In the genomic region with DNA sequence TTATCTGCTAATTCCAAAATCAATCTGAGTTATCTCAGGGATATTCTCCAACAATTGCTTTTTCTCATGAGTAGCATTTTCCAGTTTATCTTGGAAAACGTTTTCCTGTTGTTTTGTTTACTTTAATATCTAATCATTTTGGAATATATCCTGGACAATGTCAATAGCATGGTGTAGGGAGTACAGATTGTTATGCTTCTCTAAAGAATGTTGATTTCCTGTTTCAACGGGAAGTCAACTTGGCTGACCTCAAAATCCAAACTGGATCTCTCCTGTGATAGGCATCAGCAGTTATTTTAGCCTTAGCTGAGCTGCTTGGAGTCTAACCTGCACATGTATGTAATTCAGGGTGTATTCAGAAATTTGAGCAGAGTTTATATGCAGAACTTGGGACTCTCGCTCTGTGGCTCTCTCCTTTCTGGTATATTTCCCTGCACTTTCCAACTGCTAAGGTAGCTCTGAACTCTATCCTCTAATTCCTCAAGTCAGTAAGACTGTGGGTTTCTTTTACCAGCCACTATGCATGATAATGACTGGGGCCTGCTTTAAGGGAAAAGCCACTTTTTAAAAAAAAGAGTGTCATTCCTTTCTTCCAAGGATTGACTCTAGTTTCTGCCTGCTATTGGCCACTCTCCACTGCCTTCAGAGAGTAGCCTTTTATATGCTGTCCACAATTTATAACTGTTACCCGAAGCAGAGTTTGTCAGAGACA, we compare ENCODE assay signal across 34 cellular contexts. TPM values are rescaled to one million over a fixed set of nuclear protein-coding genes. Genes with fewer than 3 reads are reported as not detected.
DNase-seq lines count a peak whose midpoint lies in the region; ATAC-seq, FAIRE-seq and TF ChIP-seq lines count a peak whose summit lies in the region.
"Had no signal": no experiment of that assay in that cellular context is flagged by ENCODE, and none has a peak within 500 bp of the region (broad histone marks: within the 10 kb centered on the region; RNA-seq: fewer than 3 reads in every experiment).

No MANE protein-coding gene starts in this region.

- H3K18ac ChIP-seq in H1 (ENCODE audit: extremely low read depth, low read length), result peak overlapping the region; percentile 81

- H3K23ac ChIP-seq in H1 (ENCODE audit: insufficient read length), result no peak overlapping the region

- H3K4me1 ChIP-seq in HUES48 (ENCODE audit: control insufficient read depth, insufficient read depth, low read length), result peaks cover 25% of the 10 kb centered on the region
- H3K4me1 ChIP-seq in H1 (replicated peaks in 1 of 4; ENCODE audit: control insufficient read depth in 3 of 4, insufficient read depth in 4 of 4, low read length in 3 of 4), result peaks cover 3 to 5% (median 4%) of the 10 kb centered on the region in 4 experiments; a peak in 4 of 7 replicates
- H3K4me1 ChIP-seq: suprapubic skin, upper lobe of right lung had no signal

- H4K91ac ChIP-seq in H1 (replicated peaks; ENCODE audit: insufficient read length, low read length), result peak overlapping the region; percentile 76

- POLR2A ChIA-PET in H1 (lab: Charles Lee; ENCODE audit: partially characterized antibody), result interaction anchor here (0.6 to 1.2 kb wide), 5 partner anchors 9 to 184 kb away, joined by 3 to 5 read pairs (median 3); no protein-coding TSS in a partner anchor

- H2AK5ac ChIP-seq in H1 (ENCODE audit: low read depth, low read length), result no peak overlapping the region

- H3K4me3 ChIP-seq in HUES48 (ENCODE audit: low read depth, low read length) (peak overlapping the region; percentile 49), H1 (ENCODE audit: extremely low read depth in 1 of 4, insufficient read depth in 2 of 4, low read depth in 3 of 4, low read length in 4 of 4) (peak overlapping the region in 3 of 4 experiments; percentile 11 to 41 (median 32); a peak in 6 of 8 replicates)
- H3K4me3 ChIP-seq: SK-N-MC, suprapubic skin, upper lobe of right lung had no signal

- peak; percentile 1 to 16; a peak in 2 of 4 replicates for TF ChIP-seq RAD21 in H1 (IDR thresholded peaks at IDR 0.05 in 1 of 2, conservative IDR thresholded peaks at IDR 0.05 in 1 of 2; ENCODE audit: low read depth in 2 of 2, low read length in 2 of 2)

- H3K9ac ChIP-seq in HUES48 (ENCODE audit: low read depth, low read length) (peak overlapping the region; percentile 2; the same call in 1 of the 2 replicates), H1 (replicated peaks in 1 of 4; ENCODE audit: extremely low read depth in 1 of 4, low read depth in 3 of 4, low read length in 3 of 4) (peak overlapping the region in 3 of 4 experiments; percentile 48 to 53 (median 51); a peak in 5 of 7 replicates)

- H3K4me2 ChIP-seq in H1 (ENCODE audit: insufficient read depth in 1 of 2, low read depth in 2 of 2, low read length in 2 of 2), result peak overlapping the region; percentile 65 to 66

- TF ChIP-seq CTCF in H1 (IDR thresholded peaks at IDR 0.05; ENCODE audit: control extremely low read depth in 1 of 3, insufficient read depth in 1 of 3, low read depth in 1 of 3, low read length in 3 of 3), result no peak

- no peak for TF ChIP-seq EP300 in H1 (IDR thresholded peaks at IDR 0.05; ENCODE audit: borderline replicate concordance in 1 of 2, low read depth in 2 of 2, low read length in 2 of 2)

- H3K4ac ChIP-seq in H1 (replicated peaks; ENCODE audit: insufficient read length, low read depth, low read length), result no peak overlapping the region

- H3K14ac ChIP-seq in H1 (ENCODE audit: insufficient read length), result no peak overlapping the region

- H3K9me3 ChIP-seq in HUES48 (ENCODE audit: control insufficient read depth, insufficient read depth, low read length), result no peaks in the 10 kb centered on the region
- H3K9me3 ChIP-seq in H1 (ENCODE audit: insufficient read depth in 2 of 2, low read depth in 1 of 2, low read length in 1 of 2), result no peaks in the 10 kb centered on the region
- H3K9me3 ChIP-seq: Caco-2, suprapubic skin, upper lobe of right lung had no signal

- no peak for TF ChIP-seq POLR2A in H1 (IDR thresholded peaks at IDR 0.05; ENCODE audit: control extremely low read depth in 1 of 2, low read depth in 2 of 2, low read length in 2 of 2)

- CTCF ChIA-PET in H1 (lab: Charles Lee; ENCODE audit: partially characterized antibody), result interaction anchor here (1.4 to 2.0 kb wide), 2 partner anchors 9 to 13 kb away, joined by 3 to 16 read pairs; a partner anchor contains a TSS

- ATAC-seq in GM19023 (IDR thresholded peaks at IDR 0.05; ENCODE audit: unreplicated experiment), result no peak
- ATAC-seq in esophagus mucosa, result no peak
- ATAC-seq: foreskin keratinocyte; stimulated activated naive B cell treated with anti-CD40 and anti-IgM and Interleukin-4, amounts not matched to agents 10 μg/mL and 1 μg/mL and 100 μg/mL, for 72 hours; upper lobe of right lung had no signal

- H3K27ac ChIP-seq in HUES48 (ENCODE audit: low read depth, low read length) (peak overlapping the region; percentile 92), H1 (ENCODE audit: low read depth, low read length) (peak overlapping the region; percentile 62; the same call in 1 of the 2 replicates)
- H3K27ac ChIP-seq: brain microvascular endothelial cell, foreskin keratinocyte, RWPE1, SK-N-MC, suprapubic skin, upper lobe of right lung had no signal

- peaks cover 3% of the 10 kb centered on the region for H3K79me1 ChIP-seq in H1 (ENCODE audit: low read depth, low read length)

- 24% methylated on average over 4 of the region's 4 CpGs; no CpG with 5 or more reads in 1 of the 2 experiments for WGBS in H1 (ENCODE audit: extremely low coverage in 1 of 2, insufficient coverage in 1 of 2, insufficient read length in 1 of 2, insufficient replicate concordance in 2 of 2, low coverage in 1 of 2, low lambda C conversion rate in 2 of 2, missing lambda C conversion rate in 1 of 2), 2 experiments

- H2BK120ac ChIP-seq in H1 (replicated peaks; ENCODE audit: low read depth, low read length), result peak overlapping the region; percentile 92

- FAIRE-seq in H1 (lab: Jason Lieb, UNC), result peak; percentile 96
- FAIRE-seq: GM18507, kidney had no signal

- H3K36me3 ChIP-seq in HUES48 (ENCODE audit: control insufficient read depth, insufficient read depth, low read length) (no peaks in the 10 kb centered on the region), H1 (ENCODE audit: control insufficient read depth in 2 of 4, insufficient read depth in 4 of 4, low read length in 3 of 4) (peaks cover 0 to 4% (median 0%) of the 10 kb centered on the region in 4 experiments; a peak in 1 of 8 replicates)
- H3K36me3 ChIP-seq: brain microvascular endothelial cell, suprapubic skin, upper lobe of right lung had no signal

- peaks cover 3 to 82% of the 10 kb centered on the region in 2 experiments for H3K79me2 ChIP-seq in H1 (ENCODE audit: control insufficient read depth in 1 of 2, insufficient read depth in 2 of 2, low read length in 2 of 2)

- no peak overlapping the region; the same call in 1 of the 2 replicates for H2BK15ac ChIP-seq in H1 (ENCODE audit: low read length)

- H2AFZ ChIP-seq in H1 (ENCODE audit: low read length), result no peak overlapping the region

- no peaks in the 10 kb centered on the region for H4K20me1 ChIP-seq in H1 (replicated peaks in 1 of 2; ENCODE audit: control insufficient read depth in 1 of 2, insufficient read depth in 2 of 2, low read length in 2 of 2)

- H3K23me2 ChIP-seq in H1 (ENCODE audit: low read depth, low read length), result peaks cover 3% of the 10 kb centered on the region; the same call in 1 of the 2 replicates

- DNase-seq in H1 (ENCODE audit: low read depth in 1 of 2, low spot score in 2 of 2) (no peak), iPS-NIHi11 (ENCODE audit: low spot score) (peak; percentile 69), pulmonary artery endothelial cell (ENCODE audit: low read depth, low spot score) (peak; percentile 45), NCI-H446 (lab: John Stamatoyannopoulos, UW) (no peak)
- DNase-seq: activated CD4-positive, alpha-beta T cell treated with anti-CD3 and anti-CD28 coated beads, Interleukin-2, amount 50 U/mL, for 4 hours; activated naive CD4-positive, alpha-beta T cell treated with anti-CD3 and anti-CD28 coated beads, Interleukin-2, amount 10 ng/mL, durations not matched to agents 7 days and 5 days; amniotic stem cell; brain microvascular endothelial cell; C1 segment of cervical spinal cord; Caco-2; DMS79; effector CD8-positive, alpha-beta T cell; foreskin keratinocyte; hippocampal formation; kidney; NCI-H1105; NCI-H2029; NCI-H345; NCI-H774; posterior cingulate gyrus; stimulated activated CD4-positive, alpha-beta T cell treated with anti-CD3 and anti-CD28 coated beads, Interleukin-4, amount 100 ng/mL, for 4 hours; stimulated activated naive B cell treated with anti-CD40 and anti-IgM and Interleukin-4, amounts not matched to agents 10 μg/mL and 1 μg/mL and 100 μg/mL, for 72 hours; upper lobe of right lung had no signal

- peak overlapping the region; percentile 95 for H2BK5ac ChIP-seq in H1 (ENCODE audit: low read depth, low read length)

- peak overlapping the region; percentile 91; the same call in 1 of the 2 replicates for H2BK20ac ChIP-seq in H1 (ENCODE audit: low read length)

- no peak overlapping the region for H3K56ac ChIP-seq in H1 (replicated peaks; ENCODE audit: insufficient read length, low read depth, low read length)

- 0 out of 2 replicates have a peak overlapping the region, but pooled peaks have one; percentile 82 for H2BK12ac ChIP-seq in H1 (ENCODE audit: low read depth, low read length)

- H3K27me3 ChIP-seq in HUES48 (ENCODE audit: control insufficient read depth, insufficient read depth, low read length), result no peaks in the 10 kb centered on the region
- H3K27me3 ChIP-seq in H1 (replicated peaks in 1 of 4; ENCODE audit: control insufficient read depth in 3 of 4, extremely low read depth in 1 of 4, insufficient read depth in 3 of 4, low read length in 3 of 4), result no peaks in the 10 kb centered on the region
- H3K27me3 ChIP-seq: brain microvascular endothelial cell, foreskin keratinocyte, suprapubic skin, upper lobe of right lung had no signal

- no peak overlapping the region for H4K8ac ChIP-seq in H1 (ENCODE audit: extremely low read depth, insufficient read depth, low read length)

- H4K5ac ChIP-seq in H1 (ENCODE audit: insufficient read length, low read depth, low read length), result peak overlapping the region; percentile 14

RNA-seq across cellular contexts. Expression of a gene that starts 7.7 kb away (rescaled TPM):
- not detected in 2 replicates for total RNA-seq in H1 (2021; fragmentation: NEBNext Ultra II Directional; extraction: Animal tissue kit (Norgen Biotek cat#: 25700))
- polyA plus RNA-seq in H1 (2011; rRNA removed), result not detected in 2 replicates
- not detected for polyA plus RNA-seq in H1 (2011; cell fraction: cytosol; rRNA removed)
- not detected for polyA plus RNA-seq in H1 (2011; cell fraction: nucleus; rRNA removed)
- polyA plus RNA-seq in H1 (2012, experiment 1 of 2), result not detected in 4 replicates
- not detected for polyA plus RNA-seq in H1 (2012, experiment 2 of 2)
- not detected for polyA plus RNA-seq in H1 (2013, experiment 1 of 2)
- not detected for polyA plus RNA-seq in H1 (2013, experiment 2 of 2)
- not detected in 2 replicates for polyA minus RNA-seq in H1 (2011; rRNA and poly(A)+ RNA removed)
- not detected for polyA minus RNA-seq in H1 (2011; cell fraction: cytosol; rRNA and poly(A)+ RNA removed)
- not detected for polyA minus RNA-seq in H1 (2011; cell fraction: nucleus; rRNA and poly(A)+ RNA removed)
- total RNA-seq in pulmonary artery endothelial cell, result not detected in 2 replicates
- total RNA-seq in esophagus mucosa, result not detected
- total RNA-seq: Caco-2; chondrocyte; foreskin keratinocyte; kidney; MCF 10A; suprapubic skin; T-helper 1 cell treated with Interleukin-12 subunit alpha and Interleukin-12 subunit beta and Interleukin-4 antibody, amounts not matched to agents 30 ng/mL and 1 ng/mL, for 36 hours; upper lobe of right lung had no signal
- polyA plus RNA-seq: esophagus, foreskin keratinocyte had no signal

RNA-seq across cellular contexts. Expression of a gene that starts 40.7 kb away (rescaled TPM):
- total RNA-seq in H1 (2021; fragmentation: NEBNext Ultra II Directional; extraction: Animal tissue kit (Norgen Biotek cat#: 25700)), result 51.3 and 55.8 TPM in 2 replicates
- 9.1 and 11.7 TPM in 2 replicates for polyA plus RNA-seq in H1 (2011; rRNA removed)
- polyA plus RNA-seq in H1 (2011; cell fraction: cytosol; rRNA removed), result 14.3 TPM
- polyA plus RNA-seq in H1 (2011; cell fraction: nucleus; rRNA removed), result 21.3 TPM
- polyA plus RNA-seq in H1 (2012, experiment 1 of 2), result 23.3 to 35.1 TPM (median 25.3 TPM) in 4 replicates
- 3.2 TPM for polyA plus RNA-seq in H1 (2012, experiment 2 of 2)
- polyA plus RNA-seq in H1 (2013, experiment 1 of 2), result 31.9 TPM
- polyA plus RNA-seq in H1 (2013, experiment 2 of 2), result 31.4 TPM
- polyA minus RNA-seq in H1 (2011; rRNA and poly(A)+ RNA removed), result 20.8 and 30.8 TPM in 2 replicates
- 20.8 TPM for polyA minus RNA-seq in H1 (2011; cell fraction: cytosol; rRNA and poly(A)+ RNA removed)
- polyA minus RNA-seq in H1 (2011; cell fraction: nucleus; rRNA and poly(A)+ RNA removed), result 39.9 TPM
- total RNA-seq in pulmonary artery endothelial cell (43.0 and 54.5 TPM in 2 replicates), esophagus mucosa (31.6 TPM)
- total RNA-seq: T-helper 1 cell treated with Interleukin-12 subunit alpha and Interleukin-12 subunit beta and Interleukin-4 antibody, amounts not matched to agents 30 ng/mL and 1 ng/mL, for 36 hours had no signal

Comparison
In these comparisons a context has a peak if more than half of its experiments do, and no peak if none do; other contexts are left out.
1. DNase-seq: peak in iPS-NIHi11 (single experiment) and pulmonary artery endothelial cell (single experiment); none in H1 (0 of 2) and NCI-H446 (0 of 2).